In the genomic region with DNA sequence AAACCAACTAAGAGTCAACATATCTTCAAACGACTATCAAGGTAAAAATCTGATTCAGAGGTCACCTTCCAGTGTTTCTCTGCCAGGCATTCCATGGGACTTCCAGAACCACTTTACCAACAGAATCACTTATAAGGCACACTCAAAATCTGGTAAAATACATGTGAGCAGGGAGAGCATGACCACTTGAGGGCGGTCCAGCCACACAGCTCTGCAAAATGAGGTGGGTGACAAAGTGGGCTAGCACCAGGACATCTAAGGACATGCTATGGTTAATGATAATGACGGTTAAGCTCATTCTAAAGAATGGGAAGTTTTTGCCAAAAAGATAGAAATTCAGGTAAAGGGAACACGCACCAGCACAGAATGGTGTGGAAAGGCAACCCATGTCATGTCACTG, we compare ENCODE assay signal across 24 cellular contexts. TPM values are rescaled to one million over a fixed set of nuclear protein-coding genes. Genes with fewer than 3 reads are reported as not detected.
A peak's percentile ranks its signal among the peaks of the same experiment; 100 is the strongest.
DNase-seq lines count a peak whose midpoint lies in the region; ATAC-seq and TF ChIP-seq lines count a peak whose summit lies in the region.
"Had no signal": no experiment of that assay in that cellular context is flagged by ENCODE, and none has a peak within 500 bp of the region (broad histone marks: within the 10 kb centered on the region; RNA-seq: fewer than 3 reads in every experiment).

No MANE protein-coding gene starts in this region.

- no peak overlapping the region for H3K4me2 ChIP-seq in SK-N-SH

- H2AFZ ChIP-seq in SK-N-SH (ENCODE audit: low read depth), result no peak overlapping the region

- TF ChIP-seq CTCF in SK-N-SH (IDR thresholded peaks at IDR 0.05) (no peak), Panc1 (IDR thresholded peaks at IDR 0.05) (peak; percentile 25; the same call in 1 of the 2 replicates), fibroblast of villous mesenchyme (IDR thresholded peaks at IDR 0.05; ENCODE audit: insufficient read depth, low read depth, low read length) (peak; percentile 29), spleen (IDR thresholded peaks at IDR 0.05 in 8 of 11, conservative IDR thresholded peaks at IDR 0.05 in 3 of 11) (no peak)

- TF ChIP-seq RAD21 in SK-N-SH (IDR thresholded peaks at IDR 0.05; ENCODE audit: low read length), result 0 out of 2 replicates have a peak, but pooled peaks have one; percentile 3

- BruUV-seq in Panc1 (replicated peaks; lab: Mats Ljungman, UMichigan), result no TSS peak

- intact Hi-C loops in Panc1 (cut with micrococcal nuclease; ENCODE audit: unreplicated experiment) (no loop called here), spleen (cut with DNase I; ENCODE audit: low total_unique reads) (no loop called here)

- no peak overlapping the region for H3K27ac ChIP-seq in SK-N-SH (ENCODE audit: low read depth in 2 of 2, low read length in 1 of 2)
- no peak overlapping the region for H3K27ac ChIP-seq in Panc1 (ENCODE audit: low read length)
- no peak overlapping the region for H3K27ac ChIP-seq in spleen
- H3K27ac ChIP-seq: 22Rv1 had no signal

- no peak for TF ChIP-seq POLR2A in spleen (IDR thresholded peaks at IDR 0.05)

- H3K36me3 ChIP-seq in SK-N-SH (replicated peaks in 1 of 2; ENCODE audit: control insufficient read depth in 1 of 2, insufficient read depth in 2 of 2, low read length in 1 of 2) (peaks cover 3 to 17% of the 10 kb centered on the region in 2 experiments), Panc1 (ENCODE audit: control insufficient read depth, insufficient read depth, low read length) (peaks cover 8% of the 10 kb centered on the region; the same call in 1 of the 2 replicates), spleen (peaks cover 0 to 20% (median 0%) of the 10 kb centered on the region in 6 donors)

- no peaks in the 10 kb centered on the region for H4K20me1 ChIP-seq in SK-N-SH (ENCODE audit: insufficient read depth)

- no peaks in the 10 kb centered on the region for H3K9me3 ChIP-seq in SK-N-SH
- no peaks in the 10 kb centered on the region for H3K9me3 ChIP-seq in Panc1 (ENCODE audit: control insufficient read depth, insufficient read depth, low read depth, low read length)
- H3K9me3 ChIP-seq in spleen, result peaks cover 0 to 9% (median 6%) of the 10 kb centered on the region in 8 donors

- POLR2A ChIA-PET in SK-N-SH (lab: Yijun Ruan, JAX) (no interaction called here), Panc1 (lab: Charles Lee) (no interaction called here)

- no peaks in the 10 kb centered on the region for H3K79me2 ChIP-seq in SK-N-SH (ENCODE audit: insufficient read depth)

- ATAC-seq in SK-N-SH treated with all-trans-retinoic acid at 6 μM for 48 hours, result no peak
- ATAC-seq in Panc1, result no peak

- no peaks in the 10 kb centered on the region for H3F3A ChIP-seq in SK-N-SH (replicated peaks; ENCODE audit: insufficient read depth)

- H3K4me1 ChIP-seq in SK-N-SH (ENCODE audit: control insufficient read depth in 1 of 2, insufficient read depth in 2 of 2, low read depth in 1 of 2, low read length in 1 of 2) (peaks cover 0 to 14% of the 10 kb centered on the region in 2 experiments; a peak in 2 of 4 replicates), Panc1 (ENCODE audit: control insufficient read depth, insufficient read depth, low read length) (no peaks in the 10 kb centered on the region), spleen (peaks cover 0 to 24% (median 8%) of the 10 kb centered on the region in 6 donors)

- 93% methylated on average over 4 of the region's 4 CpGs for WGBS in SK-N-SH (ENCODE audit: low lambda C conversion rate)
- WGBS in spleen, 5 donors, result 92 to 99% (median 97%) methylated on average over 4 of the region's 4 CpGs

- H3K27me3 ChIP-seq in SK-N-SH (ENCODE audit: insufficient read depth), result no peaks in the 10 kb centered on the region
- H3K27me3 ChIP-seq in Panc1 (ENCODE audit: control insufficient read depth, insufficient read depth, low read length), result no peaks in the 10 kb centered on the region
- no peaks in the 10 kb centered on the region for H3K27me3 ChIP-seq in spleen (replicated peaks in 1 of 7)

- H3K4me3 ChIP-seq in SK-N-SH (ENCODE audit: low read depth in 2 of 2, low read length in 1 of 2) (no peak overlapping the region), Panc1 (ENCODE audit: low read depth in 2 of 2, low read length in 2 of 2) (no peak overlapping the region), fibroblast of villous mesenchyme (ENCODE audit: low read depth, low read length) (no peak overlapping the region), spleen (no peak overlapping the region)

- in situ Hi-C loops in Panc1 (cut with HindIII; ENCODE audit: low pct_unique_long_range_greater_than_20kb, low sequenced_read_pairs), result no loop called here

- DNase-seq in SK-N-SH, result no peak
- no peak for DNase-seq in Panc1 (ENCODE audit: low read depth, low spot score)
- DNase-seq in fibroblast of villous mesenchyme (ENCODE audit: low read depth), result no peak
- DNase-seq in NAMALWA (ENCODE audit: low spot score), result no peak
- DNase-seq in H4 (ENCODE audit: low spot score), result no peak
- DNase-seq in SIG-M5 (lab: John Stamatoyannopoulos, UW), result no peak
- no peak for DNase-seq in spleen
- DNase-seq: COR-L47; DMS 273 treated with DMSO at 0.1 percent for 48 hours; DND-41; HCEC 1CT; IMR-90; Karpas-422; MM.1S; NCI-H1092 treated with DMSO at 0.1 percent for 48 hours; NCI-H146; NCI-H2081; NCI-H748 treated with DMSO at 0.1 percent for 48 hours; NK-92 treated with Interleukin-12 subunit alpha and Interleukin-12 subunit beta, amount 100 ng/mL, for 24 hours; SHP77 treated with DMSO at 0.1 percent for 48 hours had no signal

- CTCF ChIA-PET in SK-N-SH (lab: Yijun Ruan, JAX) (interaction anchor here (0.7 to 3.6 kb wide), 5 partner anchors 8 to 278 kb away, joined by 3 to 18 read pairs (median 5); no protein-coding TSS in a partner anchor), Panc1 (lab: Charles Lee) (interaction anchor here (0.9 kb wide), 1 partner anchor 278 kb away, joined by 3 read pairs; no protein-coding TSS in a partner anchor)

- no peak for TF ChIP-seq EP300 in SK-N-SH (IDR thresholded peaks at IDR 0.05; ENCODE audit: borderline replicate concordance in 1 of 2, low read depth in 1 of 2, low read length in 1 of 2)

- no peak overlapping the region for H3K9ac ChIP-seq in SK-N-SH

- H3K9me2 ChIP-seq in SK-N-SH, result no peaks in the 10 kb centered on the region

TF ChIP-seq in SK-N-SH, 30 proteins besides CTCF, POLR2A, EP300 and RAD21 (continues in another document):
- TF ChIP-seq, protein P1, sequence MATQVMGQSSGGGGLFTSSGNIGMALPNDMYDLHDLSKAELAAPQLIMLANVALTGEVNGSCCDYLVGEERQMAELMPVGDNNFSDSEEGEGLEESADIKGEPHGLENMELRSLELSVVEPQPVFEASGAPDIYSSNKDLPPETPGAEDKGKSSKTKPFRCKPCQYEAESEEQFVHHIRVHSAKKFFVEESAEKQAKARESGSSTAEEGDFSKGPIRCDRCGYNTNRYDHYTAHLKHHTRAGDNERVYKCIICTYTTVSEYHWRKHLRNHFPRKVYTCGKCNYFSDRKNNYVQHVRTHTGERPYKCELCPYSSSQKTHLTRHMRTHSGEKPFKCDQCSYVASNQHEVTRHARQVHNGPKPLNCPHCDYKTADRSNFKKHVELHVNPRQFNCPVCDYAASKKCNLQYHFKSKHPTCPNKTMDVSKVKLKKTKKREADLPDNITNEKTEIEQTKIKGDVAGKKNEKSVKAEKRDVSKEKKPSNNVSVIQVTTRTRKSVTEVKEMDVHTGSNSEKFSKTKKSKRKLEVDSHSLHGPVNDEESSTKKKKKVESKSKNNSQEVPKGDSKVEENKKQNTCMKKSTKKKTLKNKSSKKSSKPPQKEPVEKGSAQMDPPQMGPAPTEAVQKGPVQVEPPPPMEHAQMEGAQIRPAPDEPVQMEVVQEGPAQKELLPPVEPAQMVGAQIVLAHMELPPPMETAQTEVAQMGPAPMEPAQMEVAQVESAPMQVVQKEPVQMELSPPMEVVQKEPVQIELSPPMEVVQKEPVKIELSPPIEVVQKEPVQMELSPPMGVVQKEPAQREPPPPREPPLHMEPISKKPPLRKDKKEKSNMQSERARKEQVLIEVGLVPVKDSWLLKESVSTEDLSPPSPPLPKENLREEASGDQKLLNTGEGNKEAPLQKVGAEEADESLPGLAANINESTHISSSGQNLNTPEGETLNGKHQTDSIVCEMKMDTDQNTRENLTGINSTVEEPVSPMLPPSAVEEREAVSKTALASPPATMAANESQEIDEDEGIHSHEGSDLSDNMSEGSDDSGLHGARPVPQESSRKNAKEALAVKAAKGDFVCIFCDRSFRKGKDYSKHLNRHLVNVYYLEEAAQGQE (IDR thresholded peaks at IDR 0.05; ENCODE audit: low read depth, low read length), result no peak

TF ChIP-seq in SK-N-SH treated with all-trans-retinoic acid at 6 μM for 48 hours, 23 proteins besides CTCF, POLR2A, EP300 and RAD21 (continues in another document):
- TF ChIP-seq, protein P2, sequence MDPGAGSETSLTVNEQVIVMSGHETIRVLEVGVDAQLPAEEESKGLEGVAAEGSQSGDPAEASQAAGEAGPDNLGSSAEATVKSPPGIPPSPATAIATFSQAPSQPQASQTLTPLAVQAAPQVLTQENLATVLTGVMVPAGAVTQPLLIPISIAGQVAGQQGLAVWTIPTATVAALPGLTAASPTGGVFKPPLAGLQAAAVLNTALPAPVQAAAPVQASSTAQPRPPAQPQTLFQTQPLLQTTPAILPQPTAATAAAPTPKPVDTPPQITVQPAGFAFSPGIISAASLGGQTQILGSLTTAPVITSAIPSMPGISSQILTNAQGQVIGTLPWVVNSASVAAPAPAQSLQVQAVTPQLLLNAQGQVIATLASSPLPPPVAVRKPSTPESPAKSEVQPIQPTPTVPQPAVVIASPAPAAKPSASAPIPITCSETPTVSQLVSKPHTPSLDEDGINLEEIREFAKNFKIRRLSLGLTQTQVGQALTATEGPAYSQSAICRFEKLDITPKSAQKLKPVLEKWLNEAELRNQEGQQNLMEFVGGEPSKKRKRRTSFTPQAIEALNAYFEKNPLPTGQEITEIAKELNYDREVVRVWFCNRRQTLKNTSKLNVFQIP (CRISPR knock-in tag; IDR thresholded peaks at IDR 0.05; ENCODE audit: borderline replicate concordance, low read depth), result no peak

RNA-seq across cellular contexts. Expression of a gene that starts 24.5 kb away (rescaled TPM):
- polyA plus RNA-seq in SK-N-SH (2012; rRNA removed) (0.05 and 0.13 TPM in 2 replicates), spleen (under 1 TPM in 2 of 3 donors, not detected in 1; 0.04 to 0.26 TPM)
- 0.06 and 0.09 TPM in 2 replicates for polyA plus RNA-seq in SK-N-SH (2012; cell fraction: cytosol; rRNA removed)
- 0.15 and 0.25 TPM in 2 replicates for polyA plus RNA-seq in SK-N-SH (2012; cell fraction: nucleus; rRNA removed)
- total RNA-seq in Panc1 (2021; ENCODE audit: unreplicated experiment) (0.28 TPM), fibroblast of villous mesenchyme (0.43 and 0.97 TPM in 2 replicates), spleen (under 1 TPM in 3 of 7 donors, not detected in 4; 0.13 to 0.39 (median 0.28) TPM)
- 1.2 TPM for polyA plus RNA-seq in Panc1 (2012; ENCODE audit: insufficient read length)
- 0.86 and 1.0 TPM in 2 replicates for total RNA-seq in H4 (2014; rRNA removed; shearing (Covaris generic))
- total RNA-seq: HT-29; T-helper 1 cell treated with Interleukin-12 subunit alpha and Interleukin-12 subunit beta and Interleukin-4 antibody, amounts not matched to agents 30 ng/mL and 1 ng/mL, for 36 hours had no signal

Comparison
In these comparisons a context has a peak if more than half of its experiments do, and no peak if none do; other contexts are left out.
1. CTCF ChIP-seq: peak in Panc1 (single experiment) and fibroblast of villous mesenchyme (single experiment); none in SK-N-SH (single experiment) and spleen (0 of 11).